In genomic region chr21:30190554-30190953, GRCh38 we compare ENCODE assay signal across 32 cellular contexts. TPM values are rescaled to one million over a fixed set of nuclear protein-coding genes. Genes with fewer than 3 reads are reported as not detected.
"Had no signal": no experiment of that assay in that cellular context is flagged by ENCODE, and none has a peak within 500 bp of the region (broad histone marks: within the 10 kb centered on the region; RNA-seq: fewer than 3 reads in every experiment).

No MANE protein-coding gene starts in this region.

- H3K27ac Mint-ChIP-seq: stimulated activated effector memory CD8-positive, alpha-beta T cell treated with anti-CD3 and anti-CD28 coated beads, Interleukin-12 subunit alpha, Interleukin-12 subunit beta, amount 100 ng/mL, for 72 hours; stimulated activated memory B cell treated with anti-CD40 and anti-IgM and Interleukin-4, amounts not matched to agents 10 μg/mL and 1 μg/mL and 100 μg/mL, for 72 hours; stimulated activated naive B cell treated with anti-CD40 and anti-IgM and Interleukin-4, amounts not matched to agents 10 μg/mL and 1 μg/mL and 100 μg/mL, for 72 hours; stimulated activated naive CD8-positive, alpha-beta T cell treated with anti-CD3 and anti-CD28 coated beads, Interleukin-15, Interleukin-2, amounts not matched to agents 100 ng/mL and 50 ng/mL, for 24 hours; type B pancreatic cell had no signal

- H3K9me3 ChIP-seq: stomach, suprapubic skin, testis, thoracic aorta, thyroid gland, tibial artery, tibial nerve, transverse colon, upper lobe of left lung, upper lobe of right lung, uterus, vagina had no signal

- H3K27me3 Mint-ChIP-seq: stimulated activated memory B cell treated with anti-CD40 and anti-IgM and Interleukin-4, amounts not matched to agents 10 μg/mL and 1 μg/mL and 100 μg/mL, for 72 hours; stimulated activated naive B cell treated with anti-CD40 and anti-IgM and Interleukin-4, amounts not matched to agents 10 μg/mL and 1 μg/mL and 100 μg/mL, for 72 hours; stimulated activated naive CD8-positive, alpha-beta T cell treated with anti-CD3 and anti-CD28 coated beads, Interleukin-15, amount 100 ng/mL, for 72 hours; type B pancreatic cell had no signal

- H3K9me3 Mint-ChIP-seq: stimulated activated naive B cell treated with anti-CD40 and anti-IgM and Interleukin-4, amounts not matched to agents 10 μg/mL and 1 μg/mL and 100 μg/mL, for 72 hours; stimulated activated naive CD8-positive, alpha-beta T cell treated with anti-CD3 and anti-CD28 coated beads, Interleukin-15, Interleukin-2, amounts not matched to agents 100 ng/mL and 50 ng/mL, for 24 hours; type B pancreatic cell had no signal

- DNase-seq: stimulated activated CD4-positive, alpha-beta T cell treated with anti-CD3 and anti-CD28 coated beads, Interleukin-2, amount 100 ng/mL, for 48 hours; stimulated activated CD4-positive, alpha-beta T cell treated with anti-CD3 and anti-CD28 coated beads, Interleukin-4, amount 100 ng/mL, for 1 hour; stimulated activated CD4-positive, alpha-beta T cell treated with anti-CD3 and anti-CD28 coated beads, Interleukin-4, amount 100 ng/mL, for 24 hours; stimulated activated CD4-positive, alpha-beta T cell treated with anti-CD3 and anti-CD28 coated beads, Interleukin-4, amount 100 ng/mL, for 4 hours; stimulated activated CD8-positive, alpha-beta memory T cell treated with anti-CD3 and anti-CD28 coated beads, Interleukin-4, amount 100 ng/mL, for 48 hours; stimulated activated naive B cell treated with anti-CD40 and anti-IgM and Interleukin-4, amounts not matched to agents 10 μg/mL and 1 μg/mL and 100 μg/mL, for 72 hours; stimulated activated naive CD4-positive, alpha-beta T cell; stimulated activated naive CD4-positive, alpha-beta T cell treated with Interleukin-2 at 50 U/mL for 16 hours; stimulated activated naive CD8-positive, alpha-beta T cell treated with anti-CD3 and anti-CD28 coated beads, Interleukin-15, amount 100 ng/mL, for 72 hours; stimulated activated naive CD8-positive, alpha-beta T cell treated with anti-CD3 and anti-CD28 coated beads, Interleukin-15, Interleukin-2, amounts not matched to agents 100 U/mL and 50 U/mL, for 24 hours; stomach; substantia nigra; testis; thyroid gland; tibial artery; transverse colon; trophoblast cell; upper lobe of left lung; upper lobe of right lung; uterus had no signal

- ATAC-seq: stimulated activated effector memory CD8-positive, alpha-beta T cell treated with anti-CD3 and anti-CD28 coated beads, Interleukin-12 subunit alpha, Interleukin-12 subunit beta, amount 100 ng/mL, for 72 hours; stimulated activated memory B cell treated with anti-CD40 and anti-IgM and Interleukin-4, amounts not matched to agents 10 μg/mL and 1 μg/mL and 100 μg/mL, for 72 hours; stimulated activated naive B cell treated with anti-CD40 and anti-IgM and Interleukin-4, amounts not matched to agents 10 μg/mL and 1 μg/mL and 100 μg/mL, for 72 hours; stimulated activated naive CD8-positive, alpha-beta T cell treated with anti-CD3 and anti-CD28 coated beads, Interleukin-15, amount 100 ng/mL, for 72 hours; stimulated activated naive CD8-positive, alpha-beta T cell treated with anti-CD3 and anti-CD28 coated beads, Interleukin-15, Interleukin-2, amounts not matched to agents 100 U/mL and 50 U/mL, for 24 hours; upper lobe of right lung had no signal

- H3K4me1 ChIP-seq: stomach, suprapubic skin, testis, tibial artery, tibial nerve, upper lobe of left lung, upper lobe of right lung, uterus, vagina had no signal

- H3K27me3 ChIP-seq: stomach, suprapubic skin, testis, thyroid gland, tibial artery, tibial nerve, transverse colon, upper lobe of left lung, upper lobe of right lung, uterus, vagina had no signal

- H3K36me3 Mint-ChIP-seq: stimulated activated effector memory CD8-positive, alpha-beta T cell treated with anti-CD3 and anti-CD28 coated beads, Interleukin-12 subunit alpha, Interleukin-12 subunit beta, amount 100 ng/mL, for 72 hours; stimulated activated memory B cell treated with anti-CD40 and anti-IgM and Interleukin-4, amounts not matched to agents 10 μg/mL and 1 μg/mL and 100 μg/mL, for 72 hours; stimulated activated naive B cell treated with anti-CD40 and anti-IgM and Interleukin-4, amounts not matched to agents 10 μg/mL and 1 μg/mL and 100 μg/mL, for 72 hours; type B pancreatic cell had no signal

- H3K4me3 ChIP-seq: stomach, suprapubic skin, testis, thoracic aorta, thyroid gland, tibial artery, tibial nerve, transverse colon, upper lobe of left lung, upper lobe of right lung, uterus, vagina had no signal

- H3K4me3 Mint-ChIP-seq: stimulated activated effector memory CD8-positive, alpha-beta T cell treated with anti-CD3 and anti-CD28 coated beads, Interleukin-12 subunit alpha, Interleukin-12 subunit beta, amount 100 ng/mL, for 72 hours; stimulated activated memory B cell treated with anti-CD40 and anti-IgM and Interleukin-4, amounts not matched to agents 10 μg/mL and 1 μg/mL and 100 μg/mL, for 72 hours; stimulated activated naive B cell treated with anti-CD40 and anti-IgM and Interleukin-4, amounts not matched to agents 10 μg/mL and 1 μg/mL and 100 μg/mL, for 72 hours; stimulated activated naive CD8-positive, alpha-beta T cell treated with anti-CD3 and anti-CD28 coated beads, Interleukin-15, amount 100 ng/mL, for 72 hours; stimulated activated naive CD8-positive, alpha-beta T cell treated with anti-CD3 and anti-CD28 coated beads, Interleukin-15, Interleukin-2, amounts not matched to agents 100 ng/mL and 50 ng/mL, for 24 hours; type B pancreatic cell had no signal

- H3K36me3 ChIP-seq: stomach, suprapubic skin, thoracic aorta, thyroid gland, tibial artery, tibial nerve, transverse colon, upper lobe of left lung, upper lobe of right lung, uterus, vagina had no signal

- H3K27ac ChIP-seq: stomach, suprapubic skin, testis, thoracic aorta, thyroid gland, tibial artery, tibial nerve, transverse colon, upper lobe of left lung, upper lobe of right lung, uterus, vagina had no signal

- H3K4me1 Mint-ChIP-seq: stimulated activated effector memory CD8-positive, alpha-beta T cell treated with anti-CD3 and anti-CD28 coated beads, Interleukin-12 subunit alpha, Interleukin-12 subunit beta, amount 100 ng/mL, for 72 hours; stimulated activated memory B cell treated with anti-CD40 and anti-IgM and Interleukin-4, amounts not matched to agents 10 μg/mL and 1 μg/mL and 100 μg/mL, for 72 hours; stimulated activated naive B cell treated with anti-CD40 and anti-IgM and Interleukin-4, amounts not matched to agents 10 μg/mL and 1 μg/mL and 100 μg/mL, for 72 hours; stimulated activated naive CD8-positive, alpha-beta T cell treated with anti-CD3 and anti-CD28 coated beads, Interleukin-15, amount 100 ng/mL, for 72 hours had no signal

RNA-seq across cellular contexts. Expression of gene CLDN17, which starts 23.9 kb away (rescaled TPM):
- total RNA-seq: stomach, subcutaneous adipose tissue, suprapubic skin, temporal lobe, testis, thoracic aorta, thyroid gland, tibial nerve, upper lobe of left lung, upper lobe of right lung, ureter, urinary bladder, uterus had no signal

RNA-seq across cellular contexts. Expression of gene CLDN8, which starts 25.3 kb away (rescaled TPM):
- total RNA-seq: temporal lobe, testis, thoracic aorta, tibial nerve, upper lobe of right lung, uterus had no signal
